In genomic region chrX:86829786-86830185, GRCh38 we compare ENCODE assay signal across 23 cellular contexts.
"Had no signal": no experiment of that assay in that cellular context is flagged by ENCODE, and none has a peak within 500 bp of the region (broad histone marks: within the 10 kb centered on the region; RNA-seq: fewer than 3 reads in every experiment).

No MANE protein-coding gene starts in this region.

- FAIRE-seq: K562 had no signal

- H3K36me3 ChIP-seq: adrenal gland, SJSA1 had no signal

- ATAC-seq: activated CD8-positive, alpha-beta T cell treated with anti-CD3 and anti-CD28 coated beads, Interleukin-2, amount 10 ng/mL, durations not matched to agents 7 days and 5 days; K562; Panc1 had no signal

- H3K9me3 ChIP-seq: adrenal gland, SJSA1 had no signal

- H3K27ac ChIP-seq: adrenal gland, RWPE1, SJSA1 had no signal

- H3K4me1 ChIP-seq: adrenal gland, SJSA1 had no signal

- DNase-seq: activated CD4-positive, alpha-beta T cell treated with anti-CD3 and anti-CD28 coated beads for 48 hours; activated CD4-positive, alpha-beta T cell treated with anti-CD3 and anti-CD28 coated beads, Interleukin-2, amount 50 U/mL, for 4 hours; activated CD4-positive, CD25-positive, alpha-beta regulatory T cell treated with anti-CD3 and anti-CD28 coated beads, Interleukin-2, amount 50 U/mL, for 72 hours; activated CD8-positive, alpha-beta memory T cell treated with anti-CD3 and anti-CD28 coated beads, Interleukin-2, amount 50 U/mL, for 48 hours; activated CD8-positive, alpha-beta T cell treated with anti-CD3 and anti-CD28 coated beads, Interleukin-2, amount 10 ng/mL, durations not matched to agents 7 days and 5 days; activated naive CD4-positive, alpha-beta T cell treated with anti-CD3 and anti-CD28 coated beads, Interleukin-2, amount 50 U/mL, for 16 hours; activated naive CD8-positive, alpha-beta T cell treated with anti-CD3 and anti-CD28 coated beads, Interleukin-2, amount 10 ng/mL, durations not matched to agents 7 days and 5 days; activated T-cell treated with anti-CD3 and anti-CD28 coated beads, Interleukin-2, amount 50 U/mL, for 1 hour; adrenal gland; anterior cingulate cortex; Karpas-422; NCI-H1048; NCI-H1930; NCI-H2171 treated with DMSO at 0.1 percent for 48 hours; NCI-H226; NCI-H510A; NCI-H526 treated with DMSO at 0.1 percent for 48 hours; NCI-H82; Right ventricle myocardium superior had no signal

- H3K4me3 ChIP-seq: adrenal gland, K562, SJSA1 had no signal

- H3K27me3 ChIP-seq: adrenal gland, SJSA1 had no signal
